In genomic region chr3:123536153-123536895, GRCh38 we compare ENCODE assay signal across 15 cellular contexts. TPM values are rescaled to one million over a fixed set of nuclear protein-coding genes. Genes with fewer than 3 reads are reported as not detected.
DNase-seq lines count a peak whose midpoint lies in the region; ATAC-seq lines count a peak whose summit lies in the region.
"Had no signal": no experiment of that assay in that cellular context is flagged by ENCODE, and none has a peak within 500 bp of the region (broad histone marks: within the 10 kb centered on the region; RNA-seq: fewer than 3 reads in every experiment).

No MANE protein-coding gene starts in this region.

- H3K27me3 ChIP-seq in subcutaneous abdominal adipose tissue (ENCODE audit: control insufficient read depth in 5 of 5, insufficient read depth in 4 of 5, low read length in 5 of 5), result no peaks in the 10 kb centered on the region
- H3K27me3 ChIP-seq: pancreas, transverse colon had no signal

- no peaks in the 10 kb centered on the region for H3K36me3 Mint-ChIP-seq in activated naive CD4-positive, alpha-beta T cell treated with anti-CD3 and anti-CD28 coated beads, Interleukin-2, amount 50 U/mL, for 72 hours
- H3K36me3 Mint-ChIP-seq in activated naive CD4-positive, alpha-beta T cell treated with anti-CD3 and anti-CD28 coated beads, Interleukin-2, amount 10 ng/mL, durations not matched to agents 7 days and 5 days, result no peaks in the 10 kb centered on the region

- no peaks in the 10 kb centered on the region for H3K9me3 Mint-ChIP-seq in activated naive CD4-positive, alpha-beta T cell treated with anti-CD3 and anti-CD28 coated beads, Interleukin-2, amount 50 U/mL, for 72 hours
- H3K9me3 Mint-ChIP-seq in activated naive CD4-positive, alpha-beta T cell treated with anti-CD3 and anti-CD28 coated beads, Interleukin-2, amount 10 ng/mL, durations not matched to agents 7 days and 5 days, result no peaks in the 10 kb centered on the region
- H3K9me3 Mint-ChIP-seq: activated T-cell treated with anti-CD3 and anti-CD28 coated beads, Interleukin-2, amount 50 U/mL, for 4 hours; immature natural killer cell had no signal

- peak overlapping the region in 1 of 5 donors; percentile 51 for H3K9ac ChIP-seq in subcutaneous abdominal adipose tissue (ENCODE audit: low read length in 5 of 5)

- peaks cover 0 to 37% (median 22%) of the 10 kb centered on the region in 5 donors for H3K4me1 ChIP-seq in subcutaneous abdominal adipose tissue (ENCODE audit: control insufficient read depth in 5 of 5, insufficient read depth in 5 of 5, low read length in 5 of 5)

- no peaks in the 10 kb centered on the region for H3K9me3 ChIP-seq in subcutaneous abdominal adipose tissue (ENCODE audit: control insufficient read depth in 5 of 5, low read length in 5 of 5)
- H3K9me3 ChIP-seq: pancreas, transverse colon had no signal

- peak; percentile 40 to 96 for ATAC-seq in activated naive CD4-positive, alpha-beta T cell treated with anti-CD3 and anti-CD28 coated beads, Interleukin-2, amount 50 U/mL, for 72 hours
- peak; percentile 72 for ATAC-seq in GM21723 (IDR thresholded peaks at IDR 0.05; ENCODE audit: unreplicated experiment)
- ATAC-seq in HG03354 (IDR thresholded peaks at IDR 0.05; ENCODE audit: poor library complexity, severe bottlenecking, unreplicated experiment), result peak; percentile 76
- no peak for ATAC-seq in left ventricle myocardium superior
- ATAC-seq: pancreas had no signal

- H3K4me3 Mint-ChIP-seq in activated naive CD4-positive, alpha-beta T cell treated with anti-CD3 and anti-CD28 coated beads, Interleukin-2, amount 10 ng/mL, durations not matched to agents 7 days and 5 days, result no peak overlapping the region
- H3K4me3 Mint-ChIP-seq: activated T-cell treated with anti-CD3 and anti-CD28 coated beads, Interleukin-2, amount 50 U/mL, for 4 hours; immature natural killer cell had no signal

- H3K4me1 Mint-ChIP-seq in activated naive CD4-positive, alpha-beta T cell treated with anti-CD3 and anti-CD28 coated beads, Interleukin-2, amount 10 ng/mL, durations not matched to agents 7 days and 5 days, result peaks cover 6% of the 10 kb centered on the region

- no peak overlapping the region for H3K27ac Mint-ChIP-seq in activated naive CD4-positive, alpha-beta T cell treated with anti-CD3 and anti-CD28 coated beads, Interleukin-2, amount 50 U/mL, for 72 hours
- H3K27ac Mint-ChIP-seq in activated naive CD4-positive, alpha-beta T cell treated with anti-CD3 and anti-CD28 coated beads, Interleukin-2, amount 10 ng/mL, durations not matched to agents 7 days and 5 days, result no peak overlapping the region
- H3K27ac Mint-ChIP-seq: immature natural killer cell had no signal

- H3K4me3 ChIP-seq in subcutaneous abdominal adipose tissue (ENCODE audit: low read depth in 1 of 5, low read length in 5 of 5), result no peak overlapping the region
- H3K4me3 ChIP-seq: pancreas, transverse colon had no signal

- CTCF ChIA-PET in activated naive CD4-positive, alpha-beta T cell treated with anti-CD3 and anti-CD28 coated beads, Interleukin-2, amount 10 ng/mL, durations not matched to agents 7 days and 5 days (lab: Charles Lee), result interaction anchor here (0.6 kb wide), 1 partner anchor 22 kb away, joined by 3 read pairs; no protein-coding TSS in a partner anchor

- H3K27ac ChIP-seq in subcutaneous abdominal adipose tissue (ENCODE audit: low read depth, low read length), result peak overlapping the region; percentile 73
- H3K27ac ChIP-seq: pancreas, transverse colon had no signal

- no peaks in the 10 kb centered on the region for H3K36me3 ChIP-seq in subcutaneous abdominal adipose tissue (ENCODE audit: control insufficient read depth in 5 of 5, insufficient read depth in 5 of 5, low read length in 5 of 5)
- H3K36me3 ChIP-seq: pancreas, transverse colon had no signal

- intact Hi-C loops in left ventricle myocardium superior (cut with micrococcal nuclease), result no loop called here

- H3K27me3 Mint-ChIP-seq in activated naive CD4-positive, alpha-beta T cell treated with anti-CD3 and anti-CD28 coated beads, Interleukin-2, amount 10 ng/mL, durations not matched to agents 7 days and 5 days, result no peaks in the 10 kb centered on the region

- DNase-seq in activated naive CD4-positive, alpha-beta T cell treated with anti-CD3 and anti-CD28 coated beads, Interleukin-2, amount 50 U/mL, for 72 hours (ENCODE audit: low spot score in 2 of 2), result no peak
- no peak for DNase-seq in activated naive CD4-positive, alpha-beta T cell treated with anti-CD3 and anti-CD28 coated beads, Interleukin-2, amount 10 ng/mL, durations not matched to agents 7 days and 5 days
- DNase-seq in left ventricle myocardium superior (no peak), 8988T (no peak), NCI-H187 (lab: John Stamatoyannopoulos, UW) (no peak)
- DNase-seq: activated T-cell treated with anti-CD3 and anti-CD28 coated beads, Interleukin-2, amount 50 U/mL, for 4 hours; effector CD8-positive, alpha-beta T cell; immature natural killer cell; NCI-H2171; pancreas; SW 1271; transverse colon had no signal

RNA-seq across cellular contexts. Expression of gene HACD2, which starts 48.5 kb away (rescaled TPM):
- total RNA-seq in activated naive CD4-positive, alpha-beta T cell treated with anti-CD3 and anti-CD28 coated beads, Interleukin-2, amount 50 U/mL, for 72 hours, result 10 to 100 TPM; 21.7 to 25.5 TPM
- total RNA-seq in left ventricle myocardium superior, result 10.5 TPM
